ENCODE assay signal across 9 cellular contexts in the genomic region with DNA sequence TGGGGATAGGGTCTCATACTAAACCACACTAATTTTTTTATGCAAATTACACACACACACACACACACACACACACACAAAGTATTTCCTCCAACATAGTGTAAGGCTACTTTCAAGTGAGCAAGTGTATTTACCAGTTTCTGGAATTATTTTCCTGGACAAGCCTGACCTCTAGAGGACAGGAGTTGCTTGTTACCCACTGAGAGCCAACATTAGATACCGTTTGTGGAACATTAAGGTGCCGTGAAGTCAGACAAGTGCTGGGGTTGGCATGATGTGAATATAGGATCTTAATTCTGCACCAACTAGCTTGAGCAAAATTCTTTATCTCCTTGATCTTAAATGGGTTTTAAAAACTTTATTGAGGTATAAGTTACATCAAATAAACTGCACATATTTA. TPM values are rescaled to one million over a fixed set of nuclear protein-coding genes. Genes with fewer than 3 reads are reported as not detected.
DNase-seq lines count a peak whose midpoint lies in the region; ATAC-seq and TF ChIP-seq lines count a peak whose summit lies in the region.
"Had no signal": no experiment of that assay in that cellular context is flagged by ENCODE, and none has a peak within 500 bp of the region (broad histone marks: within the 10 kb centered on the region; RNA-seq: fewer than 3 reads in every experiment).

No MANE protein-coding gene starts in this region.

- CTCF ChIA-PET in activated naive CD4-positive, alpha-beta T cell treated with anti-CD3 and anti-CD28 coated beads, Interleukin-2, amount 10 ng/mL, durations not matched to agents 7 days and 5 days (lab: Charles Lee), result no interaction called here

- H3K27me3 ChIP-seq in lung (ENCODE audit: control insufficient read depth, insufficient read depth), result no peaks in the 10 kb centered on the region

- TF ChIP-seq CTCF in brain (conservative IDR thresholded peaks at IDR 0.05), result peak; percentile 51 to 62
- TF ChIP-seq CTCF in lung (IDR thresholded peaks at IDR 0.05; ENCODE audit: control extremely low read depth, extremely low read depth), result peak; percentile 7

- no peak overlapping the region for H3K4me3 ChIP-seq in lung

- no peaks in the 10 kb centered on the region for H3K9me3 Mint-ChIP-seq in brain
- no peaks in the 10 kb centered on the region for H3K9me3 Mint-ChIP-seq in activated naive CD4-positive, alpha-beta T cell treated with anti-CD3 and anti-CD28 coated beads, Interleukin-2, amount 10 ng/mL, durations not matched to agents 7 days and 5 days

- no peaks in the 10 kb centered on the region for H3K4me1 Mint-ChIP-seq in brain
- H3K4me1 Mint-ChIP-seq in activated naive CD4-positive, alpha-beta T cell treated with anti-CD3 and anti-CD28 coated beads, Interleukin-2, amount 10 ng/mL, durations not matched to agents 7 days and 5 days, result no peaks in the 10 kb centered on the region

- H3K27me3 Mint-ChIP-seq in brain, result no peaks in the 10 kb centered on the region
- peaks cover 3% of the 10 kb centered on the region for H3K27me3 Mint-ChIP-seq in activated naive CD4-positive, alpha-beta T cell treated with anti-CD3 and anti-CD28 coated beads, Interleukin-2, amount 10 ng/mL, durations not matched to agents 7 days and 5 days

- H3K27ac Mint-ChIP-seq in brain, result no peak overlapping the region
- H3K27ac Mint-ChIP-seq in activated naive CD4-positive, alpha-beta T cell treated with anti-CD3 and anti-CD28 coated beads, Interleukin-2, amount 10 ng/mL, durations not matched to agents 7 days and 5 days, result no peak overlapping the region
- H3K27ac Mint-ChIP-seq: activated naive CD8-positive, alpha-beta T cell had no signal

- H3K4me3 Mint-ChIP-seq in brain, result no peak overlapping the region
- H3K4me3 Mint-ChIP-seq in activated naive CD4-positive, alpha-beta T cell treated with anti-CD3 and anti-CD28 coated beads, Interleukin-2, amount 10 ng/mL, durations not matched to agents 7 days and 5 days, result no peak overlapping the region
- H3K4me3 Mint-ChIP-seq: activated naive CD8-positive, alpha-beta T cell had no signal

- H3K9me3 ChIP-seq in lung (ENCODE audit: control insufficient read depth in 2 of 2, insufficient read depth in 1 of 2, low read length in 1 of 2), result no peaks in the 10 kb centered on the region

- no peaks in the 10 kb centered on the region for H3K4me1 ChIP-seq in lung (ENCODE audit: control insufficient read depth in 2 of 2, insufficient read depth in 2 of 2, low read length in 2 of 2)

- no peak overlapping the region for H3K27ac ChIP-seq in lung (ENCODE audit: low read depth in 1 of 2, low read length in 1 of 2)

- DNase-seq in SIG-M5 treated with dmso at 0.1 percent for 504 hours (lab: John Stamatoyannopoulos, UW; ENCODE audit: unreplicated experiment), result peak; percentile 68
- no peak for DNase-seq in SIG-M5 (lab: John Stamatoyannopoulos, UW)
- DNase-seq in NCI-H446 treated with DMSO at 0.1 percent for 48 hours (lab: John Stamatoyannopoulos, UW), result peak; percentile 7
- DNase-seq in lung (ENCODE audit: low spot score), result no peak
- no peak for DNase-seq in activated naive CD4-positive, alpha-beta T cell treated with anti-CD3 and anti-CD28 coated beads, Interleukin-2, amount 10 ng/mL, durations not matched to agents 7 days and 5 days

- no peaks in the 10 kb centered on the region for H3K36me3 Mint-ChIP-seq in brain
- no peaks in the 10 kb centered on the region for H3K36me3 Mint-ChIP-seq in activated naive CD4-positive, alpha-beta T cell treated with anti-CD3 and anti-CD28 coated beads, Interleukin-2, amount 10 ng/mL, durations not matched to agents 7 days and 5 days
- H3K36me3 Mint-ChIP-seq: activated naive CD8-positive, alpha-beta T cell had no signal

- peak; percentile 41 for ATAC-seq in HG02759 (IDR thresholded peaks at IDR 0.05; ENCODE audit: unreplicated experiment)
- ATAC-seq in lung (ENCODE audit: insufficient read depth, low FRiP score), result no peak
- ATAC-seq in HG03097 (IDR thresholded peaks at IDR 0.05; ENCODE audit: low FRiP score, unreplicated experiment), result no peak

- H3K36me3 ChIP-seq in lung (ENCODE audit: control insufficient read depth in 2 of 2, insufficient read depth in 2 of 2, low read length in 2 of 2), result no peaks in the 10 kb centered on the region

- whole genome bisulfite sequencing in lung, 2 donors, result 4 to 6% methylated on average over 2 of the region's 2 CpGs

RNA-seq across cellular contexts. Expression of gene SERPINB2, which starts 39.3 kb away (rescaled TPM):
- polyA plus RNA-seq in brain (ENCODE audit: insufficient read depth, low read depth, low replicate concordance) (not detected), lung (10 to 100 TPM in 1 of 2 donors, 1 to 10 TPM in 1; 4.3 to 14.5 TPM)
- 1 to 10 TPM; 1.3 TPM for total RNA-seq in lung

RNA-seq across cellular contexts. Expression of gene SERPINB10, which starts 59.6 kb away (rescaled TPM):
- polyA plus RNA-seq in brain (ENCODE audit: insufficient read depth, low read depth, low replicate concordance) (not detected), lung (under 1 TPM in 1 of 2 donors, not detected in 1; 0.96 TPM)
- total RNA-seq in lung, result under 1 TPM; 0.63 to 0.64 TPM

Comparison
In these comparisons a context has a peak if more than half of its experiments do, and no peak if none do; other contexts are left out.
1. DNase-seq: peak in SIG-M5 treated with dmso at 0.1 percent for 504 hours (single experiment) and NCI-H446 treated with DMSO at 0.1 percent for 48 hours (single experiment); none in SIG-M5 (single experiment), lung (single experiment) and activated naive CD4-positive, alpha-beta T cell treated with anti-CD3 and anti-CD28 coated beads, Interleukin-2, amount 10 ng/mL, durations not matched to agents 7 days and 5 days (single experiment).